ENCODE assay signal across 15 cellular contexts in genomic region chr20:50589548-50590347, GRCh38.
A peak's percentile ranks its signal among the peaks of the same experiment; 100 is the strongest.
DNase-seq lines count a peak whose midpoint lies in the region; ATAC-seq and TF ChIP-seq lines count a peak whose summit lies in the region.
"Had no signal": no experiment of that assay in that cellular context is flagged by ENCODE, and none has a peak within 500 bp of the region (broad histone marks: within the 10 kb centered on the region; RNA-seq: fewer than 3 reads in every experiment).

No MANE protein-coding gene starts in this region.

- H3K4me1 ChIP-seq in Panc1 (ENCODE audit: control insufficient read depth, insufficient read depth, low read length) (peaks cover 77% of the 10 kb centered on the region), spleen (peaks cover 0 to 39% (median 20%) of the 10 kb centered on the region in 6 donors)

- H3K9me3 Mint-ChIP-seq in activated naive CD4-positive, alpha-beta T cell treated with anti-CD3 and anti-CD28 coated beads for 36 hours = no peaks in the 10 kb centered on the region
- H3K9me3 Mint-ChIP-seq in chondrocyte (ENCODE audit: low read depth) = no peaks in the 10 kb centered on the region
- H3K9me3 Mint-ChIP-seq in MCF 10A (ENCODE audit: unreplicated experiment) = no peaks in the 10 kb centered on the region

- H3K9me3 ChIP-seq in Panc1 (ENCODE audit: control insufficient read depth, insufficient read depth, low read depth, low read length) (no peaks in the 10 kb centered on the region), spleen (no peaks in the 10 kb centered on the region)
- H3K9me3 ChIP-seq: BLaER1 treated with 17β-estradiol and CSF1 and Interleukin-3, amounts not matched to agents 10 nM and 100 nM had no signal

- H3K36me3 Mint-ChIP-seq in activated naive CD4-positive, alpha-beta T cell treated with anti-CD3 and anti-CD28 coated beads for 36 hours (ENCODE audit: low read depth) = peaks cover 11% of the 10 kb centered on the region
- peaks cover 9% of the 10 kb centered on the region for H3K36me3 Mint-ChIP-seq in chondrocyte (ENCODE audit: low read depth)
- peaks cover 51% of the 10 kb centered on the region for H3K36me3 Mint-ChIP-seq in MCF 10A (ENCODE audit: insufficient read depth, unreplicated experiment)

- 92 to 96% (median 95%) methylated on average over 20 of the region's 20 CpGs for WGBS in spleen, 5 donors

- no peak for TF ChIP-seq POLR2A in spleen (IDR thresholded peaks at IDR 0.05)

- ATAC-seq in Panc1 = no peak
- no peak for ATAC-seq in GM18867 (IDR thresholded peaks at IDR 0.05; ENCODE audit: unreplicated experiment)

- CTCF ChIA-PET in activated naive CD4-positive, alpha-beta T cell treated with anti-CD3 and anti-CD28 coated beads for 36 hours (lab: Charles Lee) = interaction anchor here (0.6 to 2.1 kb wide), 9 partner anchors 10 to 339 kb away, joined by 3 to 8 read pairs (median 3); no protein-coding TSS in a partner anchor
- CTCF ChIA-PET in Panc1 (lab: Charles Lee) = interaction anchor here (0.7 kb wide), 1 partner anchor 182 kb away, joined by 3 read pairs; no protein-coding TSS in a partner anchor
- CTCF ChIA-PET in MCF 10A (lab: Yijun Ruan, JAX) = interaction anchor here (0.6 to 3.4 kb wide), 8 partner anchors 46 to 160 kb away, joined by 3 to 20 read pairs (median 4); no protein-coding TSS in a partner anchor

- H3K27ac ChIP-seq in Panc1 (ENCODE audit: low read length) = peak overlapping the region; percentile 69
- H3K27ac ChIP-seq in spleen = no peak overlapping the region
- H3K27ac ChIP-seq: BLaER1 treated with 17β-estradiol and CSF1 and Interleukin-3, amounts not matched to agents 10 nM and 100 nM had no signal

- no peak for DNase-seq in activated naive CD4-positive, alpha-beta T cell treated with anti-CD3 and anti-CD28 coated beads for 36 hours
- DNase-seq in activated naive CD4-positive, alpha-beta T cell treated with anti-CD3 and anti-CD28 coated beads, Interleukin-2, amount 50 U/mL, for 16 hours = no peak
- DNase-seq in Panc1 (ENCODE audit: low read depth, low spot score) = no peak
- peak; percentile 39 for DNase-seq in chondrocyte (ENCODE audit: low spot score)
- peak; percentile 47 for DNase-seq in spleen
- no peak for DNase-seq in MCF 10A (ENCODE audit: unreplicated experiment)
- DNase-seq in SW 1271 (lab: John Stamatoyannopoulos, UW) = no peak
- DNase-seq: 8988T; GDM1; GOT3; NCI-H1436; NCI-H446 treated with DMSO at 0.1 percent for 48 hours; NK-92 treated with Interleukin-12 subunit alpha and Interleukin-12 subunit beta, amount 100 ng/mL, for 24 hours had no signal

- H3K27me3 Mint-ChIP-seq in activated naive CD4-positive, alpha-beta T cell treated with anti-CD3 and anti-CD28 coated beads for 36 hours (ENCODE audit: low read depth) = no peaks in the 10 kb centered on the region
- H3K27me3 Mint-ChIP-seq in chondrocyte (ENCODE audit: low read depth) = no peaks in the 10 kb centered on the region
- no peaks in the 10 kb centered on the region for H3K27me3 Mint-ChIP-seq in MCF 10A (ENCODE audit: insufficient read depth, unreplicated experiment)

- POLR2A ChIA-PET in Panc1 (lab: Charles Lee) (interaction anchor here (0.6 kb wide), 1 partner anchor 342 kb away, joined by 3 read pairs; no protein-coding TSS in a partner anchor), MCF 10A (lab: Yijun Ruan, JAX) (no interaction called here)

- in situ Hi-C loops in Panc1 (cut with HindIII; ENCODE audit: low pct_unique_long_range_greater_than_20kb, low sequenced_read_pairs) = no loop called here

- H3K27ac Mint-ChIP-seq in activated naive CD4-positive, alpha-beta T cell treated with anti-CD3 and anti-CD28 coated beads for 36 hours = peak overlapping the region; percentile 24
- H3K27ac Mint-ChIP-seq in chondrocyte (ENCODE audit: unreplicated experiment) = no peak overlapping the region
- H3K27ac Mint-ChIP-seq in MCF 10A (ENCODE audit: low read depth, unreplicated experiment) = no peak overlapping the region

- TF ChIP-seq CTCF in Panc1 (IDR thresholded peaks at IDR 0.05) = no peak
- no peak for TF ChIP-seq CTCF in chondrocyte (IDR thresholded peaks at IDR 0.05)
- no peak for TF ChIP-seq CTCF in spleen (IDR thresholded peaks at IDR 0.05 in 8 of 11, conservative IDR thresholded peaks at IDR 0.05 in 3 of 11)
- TF ChIP-seq CTCF in MCF 10A (IDR thresholded peaks at IDR 0.05; ENCODE audit: unreplicated experiment) = no peak

- no peaks in the 10 kb centered on the region for H3K27me3 ChIP-seq in Panc1 (ENCODE audit: control insufficient read depth, insufficient read depth, low read length)
- no peaks in the 10 kb centered on the region for H3K27me3 ChIP-seq in spleen (replicated peaks in 1 of 7)
- H3K27me3 ChIP-seq: BLaER1 treated with 17β-estradiol and CSF1 and Interleukin-3, amounts not matched to agents 10 nM and 100 nM had no signal

- H3K36me3 ChIP-seq in Panc1 (ENCODE audit: control insufficient read depth, insufficient read depth, low read length) (peaks cover 11% of the 10 kb centered on the region), spleen (peaks cover 0 to 74% (median 49%) of the 10 kb centered on the region in 6 donors)

- BruUV-seq in Panc1 (replicated peaks; lab: Mats Ljungman, UMichigan) = no TSS peak
- BruUV-seq in MCF 10A (replicated peaks; lab: Mats Ljungman, UMichigan) = no TSS peak

- no peak overlapping the region for H3K4me3 Mint-ChIP-seq in activated naive CD4-positive, alpha-beta T cell treated with anti-CD3 and anti-CD28 coated beads for 36 hours
- H3K4me3 Mint-ChIP-seq in chondrocyte (ENCODE audit: unreplicated experiment) = no peak overlapping the region
- H3K4me3 Mint-ChIP-seq in MCF 10A (ENCODE audit: unreplicated experiment) = no peak overlapping the region

- intact Hi-C loops in activated naive CD4-positive, alpha-beta T cell treated with anti-CD3 and anti-CD28 coated beads for 36 hours (cut with micrococcal nuclease) = loop anchor here (2.0 kb wide), 1 partner anchor 159 kb away; no protein-coding TSS in a partner anchor
- intact Hi-C loops in Panc1 (cut with micrococcal nuclease; ENCODE audit: unreplicated experiment) = no loop called here
- intact Hi-C loops in spleen (cut with DNase I; ENCODE audit: low total_unique reads) = loop anchor here (5.0 kb wide), 1 partner anchor 407 kb away; no protein-coding TSS in a partner anchor
- intact Hi-C loops in MCF 10A (cut with micrococcal nuclease) = no loop called here

- H3K4me3 ChIP-seq in Panc1 (ENCODE audit: low read depth in 2 of 2, low read length in 2 of 2) (no peak overlapping the region), spleen (no peak overlapping the region)
- H3K4me3 ChIP-seq: BLaER1 treated with 17β-estradiol and CSF1 and Interleukin-3, amounts not matched to agents 10 nM and 100 nM had no signal

- H3K4me1 Mint-ChIP-seq in activated naive CD4-positive, alpha-beta T cell treated with anti-CD3 and anti-CD28 coated beads for 36 hours (ENCODE audit: low read depth) = no peaks in the 10 kb centered on the region
- H3K4me1 Mint-ChIP-seq in chondrocyte (ENCODE audit: low read depth) (peaks cover 2% of the 10 kb centered on the region), MCF 10A (ENCODE audit: insufficient read depth, unreplicated experiment) (peaks cover 16% of the 10 kb centered on the region)

Comparison
In these comparisons a context has a peak if more than half of its experiments do, and no peak if none do; other contexts are left out.
1. DNase-seq: peak in chondrocyte (single experiment) and spleen (single experiment); none in activated naive CD4-positive, alpha-beta T cell treated with anti-CD3 and anti-CD28 coated beads for 36 hours (single experiment), activated naive CD4-positive, alpha-beta T cell treated with anti-CD3 and anti-CD28 coated beads, Interleukin-2, amount 50 U/mL, for 16 hours (single experiment), Panc1 (single experiment), MCF 10A (single experiment) and SW 1271 (0 of 2).
2. intact Hi-C loops: an anchor here in activated naive CD4-positive, alpha-beta T cell treated with anti-CD3 and anti-CD28 coated beads for 36 hours (2.0 kb wide) and spleen (5.0 kb wide); none called in Panc1 and MCF 10A.